Comparison of ENCODE assay signal across 13 cellular contexts in genomic region chr2:132609101-132609890, GRCh38.
"Had no signal": no experiment of that assay in that cellular context is flagged by ENCODE, and none has a peak within 500 bp of the region (broad histone marks: within the 10 kb centered on the region; RNA-seq: fewer than 3 reads in every experiment).

No MANE protein-coding gene starts in this region.

- H3K36me3 Mint-ChIP-seq: activated CD4-positive, alpha-beta memory T cell treated with anti-CD3 and anti-CD28 coated beads for 36 hours; naive thymus-derived CD8-positive, alpha-beta T cell had no signal

- H3K4me3 Mint-ChIP-seq: activated CD4-positive, alpha-beta memory T cell treated with anti-CD3 and anti-CD28 coated beads for 36 hours; activated T-cell treated with anti-CD3 and anti-CD28 coated beads, Interleukin-2, amount 50 U/mL, for 72 hours; naive thymus-derived CD8-positive, alpha-beta T cell had no signal

- H3K9me3 ChIP-seq: upper lobe of right lung had no signal

- DNase-seq: activated CD4-positive, alpha-beta memory T cell treated with anti-CD3 and anti-CD28 coated beads for 36 hours; activated T-cell treated with anti-CD3 and anti-CD28 coated beads, Interleukin-2, amount 50 U/mL, for 72 hours; aorta; dorsolateral prefrontal cortex; glutamatergic neuron; left cardiac atrium; naive thymus-derived CD8-positive, alpha-beta T cell; occipital lobe; stimulated activated CD4-positive, alpha-beta T cell treated with anti-CD3 and anti-CD28 coated beads, Interleukin-12 subunit alpha, Interleukin-12 subunit beta, amount 100 ng/mL, for 4 hours; stimulated activated naive CD4-positive, alpha-beta T cell; upper lobe of right lung had no signal

- H3K36me3 ChIP-seq: upper lobe of right lung had no signal

- H3K27me3 ChIP-seq: dorsolateral prefrontal cortex, upper lobe of right lung had no signal

- H3K27ac ChIP-seq: dorsolateral prefrontal cortex, upper lobe of right lung, VCaP had no signal

- H3K4me3 ChIP-seq: dorsolateral prefrontal cortex, upper lobe of right lung had no signal

- H3K27me3 Mint-ChIP-seq: activated CD4-positive, alpha-beta memory T cell treated with anti-CD3 and anti-CD28 coated beads for 36 hours had no signal

- H3K27ac Mint-ChIP-seq: activated CD4-positive, alpha-beta memory T cell treated with anti-CD3 and anti-CD28 coated beads for 36 hours; activated T-cell treated with anti-CD3 and anti-CD28 coated beads, Interleukin-2, amount 50 U/mL, for 72 hours; naive thymus-derived CD8-positive, alpha-beta T cell had no signal

- ATAC-seq: activated T-cell treated with anti-CD3 and anti-CD28 coated beads, Interleukin-2, amount 50 U/mL, for 72 hours; esophagus mucosa; left cardiac atrium; naive thymus-derived CD8-positive, alpha-beta T cell had no signal

- H3K4me1 Mint-ChIP-seq: naive thymus-derived CD8-positive, alpha-beta T cell had no signal

- H3K4me1 ChIP-seq: upper lobe of right lung had no signal

- H3K9me3 Mint-ChIP-seq: activated CD4-positive, alpha-beta memory T cell treated with anti-CD3 and anti-CD28 coated beads for 36 hours had no signal
